21 cellular contexts compared by ENCODE assay signal in genomic region chr10:123529146-123529760, GRCh38.
A peak's percentile ranks its signal among the peaks of the same experiment; 100 is the strongest.
DNase-seq lines count a peak whose midpoint lies in the region; ATAC-seq, FAIRE-seq and TF ChIP-seq lines count a peak whose summit lies in the region.
"Had no signal": no experiment of that assay in that cellular context is flagged by ENCODE, and none has a peak within 500 bp of the region (broad histone marks: within the 10 kb centered on the region; RNA-seq: fewer than 3 reads in every experiment).

No MANE protein-coding gene starts in this region.

- no peaks in the 10 kb centered on the region for H4K20me1 ChIP-seq in BLaER1
- H4K20me1 ChIP-seq in BLaER1 treated with 17β-estradiol and CSF1 and Interleukin-3, amounts not matched to agents 10 nM and 100 nM = no peaks in the 10 kb centered on the region

- H3K27ac Mint-ChIP-seq in endodermal cell (no peak overlapping the region), type B pancreatic cell (no peak overlapping the region), HFFc6 (no peak overlapping the region)
- H3K27ac Mint-ChIP-seq: CD8-positive, alpha-beta T cell; IgD-negative memory B cell had no signal

- H3K9me3 ChIP-seq in BLaER1 (peaks cover 44% of the 10 kb centered on the region), endodermal cell (ENCODE audit: control insufficient read depth, low read length) (no peaks in the 10 kb centered on the region), kidney (ENCODE audit: control insufficient read depth in 1 of 2, low read length in 2 of 2) (peaks cover 0 to 5% of the 10 kb centered on the region in 2 donors)
- peaks cover 15 to 66% (median 47%) of the 10 kb centered on the region in 11 experiments for H3K9me3 ChIP-seq in BLaER1 treated with 17β-estradiol and CSF1 and Interleukin-3, amounts not matched to agents 10 nM and 100 nM (replicated peaks in 1 of 11)

- H3K27me3 ChIP-seq in BLaER1 (no peaks in the 10 kb centered on the region), endodermal cell (ENCODE audit: control insufficient read depth, insufficient read depth, low read length, poor library complexity, severe bottlenecking) (no peaks in the 10 kb centered on the region)
- H3K27me3 ChIP-seq in BLaER1 treated with 17β-estradiol and CSF1 and Interleukin-3, amounts not matched to agents 10 nM and 100 nM = no peaks in the 10 kb centered on the region

- peak overlapping the region; percentile 96 for H3K4me2 ChIP-seq in BLaER1
- peak overlapping the region in 9 of 11 experiments; percentile 6 to 98 (median 39); a peak in 14 of 22 replicates for H3K4me2 ChIP-seq in BLaER1 treated with 17β-estradiol and CSF1 and Interleukin-3, amounts not matched to agents 10 nM and 100 nM

- no peaks in the 10 kb centered on the region for H3K27me3 Mint-ChIP-seq in endodermal cell (ENCODE audit: insufficient read depth)
- H3K27me3 Mint-ChIP-seq in type B pancreatic cell = peaks cover 44% of the 10 kb centered on the region
- H3K27me3 Mint-ChIP-seq in HFFc6 (ENCODE audit: insufficient read depth) = no peaks in the 10 kb centered on the region
- H3K27me3 Mint-ChIP-seq: IgD-negative memory B cell had no signal

- H3K9ac ChIP-seq in BLaER1 (no peak overlapping the region), endodermal cell (ENCODE audit: extremely low read depth, low read length, poor library complexity, severe bottlenecking) (no peak overlapping the region), kidney (ENCODE audit: low read length in 2 of 2) (no peak overlapping the region)
- no peak overlapping the region for H3K9ac ChIP-seq in BLaER1 treated with 17β-estradiol and CSF1 and Interleukin-3, amounts not matched to agents 10 nM and 100 nM

- DNase-seq in endodermal cell (peak; percentile 38), type B pancreatic cell (ENCODE audit: extremely low spot score, unreplicated experiment) (peak; percentile 61), kidney (no peak), HFFc6 (no peak)
- DNase-seq: DMS153, NCI-H1694, NCI-H2081, NCI-H2171, NCI-H345, NCI-H524, NCI-H774 had no signal

- no peak for ATAC-seq in GM19463 (IDR thresholded peaks at IDR 0.05; ENCODE audit: unreplicated experiment)
- ATAC-seq: CD8-positive, alpha-beta T cell; Right ventricle myocardium inferior had no signal

- peaks cover 19% of the 10 kb centered on the region for H3K36me3 ChIP-seq in BLaER1
- H3K36me3 ChIP-seq in BLaER1 treated with 17β-estradiol and CSF1 and Interleukin-3, amounts not matched to agents 10 nM and 100 nM = peaks cover 0 to 16% (median 5%) of the 10 kb centered on the region in 11 experiments; a peak in 7 of 22 replicates
- H3K36me3 ChIP-seq in endodermal cell (ENCODE audit: control insufficient read depth, insufficient read depth, low read length) = no peaks in the 10 kb centered on the region
- H3K36me3 ChIP-seq in kidney (ENCODE audit: control insufficient read depth in 1 of 2, insufficient read depth in 2 of 2, low read length in 2 of 2) = no peaks in the 10 kb centered on the region

- H3K27ac ChIP-seq in BLaER1 (peak overlapping the region; percentile 98), endodermal cell (ENCODE audit: low read depth, low read length) (no peak overlapping the region), kidney (ENCODE audit: low read depth in 2 of 2, low read length in 2 of 2) (no peak overlapping the region)
- H3K27ac ChIP-seq in BLaER1 treated with 17β-estradiol and CSF1 and Interleukin-3, amounts not matched to agents 10 nM and 100 nM = peak overlapping the region in 6 of 11 experiments; percentile 4 to 34 (median 22); a peak in 4 of 22 replicates

- TF ChIP-seq CTCF in endodermal cell (conservative IDR thresholded peaks at IDR 0.05) (no peak), type B pancreatic cell (conservative IDR thresholded peaks at IDR 0.05) (no peak), kidney (IDR thresholded peaks at IDR 0.05; ENCODE audit: borderline replicate concordance, extremely low read depth, insufficient read depth) (no peak), HFFc6 (IDR thresholded peaks at IDR 0.05) (no peak)

- H3K4me3 Mint-ChIP-seq in endodermal cell = no peak overlapping the region
- no peak overlapping the region for H3K4me3 Mint-ChIP-seq in type B pancreatic cell
- H3K4me3 Mint-ChIP-seq in HFFc6 = no peak overlapping the region
- H3K4me3 Mint-ChIP-seq: CD8-positive, alpha-beta T cell; IgD-negative memory B cell had no signal

- 83 to 85% methylated on average over 9 to 10 of the region's 10 CpGs for WGBS in endodermal cell (ENCODE audit: insufficient coverage in 1 of 2, insufficient read length in 1 of 2), 2 experiments

- H3K4me1 Mint-ChIP-seq in endodermal cell (no peaks in the 10 kb centered on the region), type B pancreatic cell (ENCODE audit: unreplicated experiment) (no peaks in the 10 kb centered on the region), HFFc6 (ENCODE audit: low read depth) (no peaks in the 10 kb centered on the region)
- H3K4me1 Mint-ChIP-seq: IgD-negative memory B cell had no signal

- H3K4me1 ChIP-seq in BLaER1 = peaks cover 73% of the 10 kb centered on the region
- H3K4me1 ChIP-seq in BLaER1 treated with 17β-estradiol and CSF1 and Interleukin-3, amounts not matched to agents 10 nM and 100 nM = peaks cover 28 to 72% (median 63%) of the 10 kb centered on the region in 10 experiments
- H3K4me1 ChIP-seq in endodermal cell (ENCODE audit: control insufficient read depth, insufficient read depth, low read length) = no peaks in the 10 kb centered on the region
- no peaks in the 10 kb centered on the region for H3K4me1 ChIP-seq in kidney (ENCODE audit: control insufficient read depth in 1 of 2, insufficient read depth in 1 of 2, low read depth in 1 of 2, low read length in 2 of 2)

- no peaks in the 10 kb centered on the region for H3K36me3 Mint-ChIP-seq in endodermal cell (ENCODE audit: low read depth)
- H3K36me3 Mint-ChIP-seq in type B pancreatic cell = no peaks in the 10 kb centered on the region
- H3K36me3 Mint-ChIP-seq in HFFc6 (ENCODE audit: low read depth) = no peaks in the 10 kb centered on the region
- H3K36me3 Mint-ChIP-seq: CD8-positive, alpha-beta T cell; IgD-negative memory B cell had no signal

- H3K4me3 ChIP-seq in BLaER1 = no peak overlapping the region
- H3K4me3 ChIP-seq in BLaER1 treated with 17β-estradiol and CSF1 and Interleukin-3, amounts not matched to agents 10 nM and 100 nM = no peak overlapping the region
- no peak overlapping the region for H3K4me3 ChIP-seq in endodermal cell (ENCODE audit: low read length)
- no peak overlapping the region for H3K4me3 ChIP-seq in kidney (ENCODE audit: low read length in 2 of 2)

- intact Hi-C loops in kidney (cut with DNase I) = no loop called here

- FAIRE-seq in kidney (lab: Jason Lieb, UNC) = no peak
- FAIRE-seq: G401.6, GM12892, GM18507, RCC 7860 had no signal

- H3K9me3 Mint-ChIP-seq in endodermal cell = peaks cover 7% of the 10 kb centered on the region
- H3K9me3 Mint-ChIP-seq in type B pancreatic cell = peaks cover 9% of the 10 kb centered on the region
- H3K9me3 Mint-ChIP-seq in HFFc6 = peaks cover 16% of the 10 kb centered on the region

Comparison
In these comparisons a context has a peak if more than half of its experiments do, and no peak if none do; other contexts are left out.
1. H3K27ac ChIP-seq: peak in BLaER1 (single experiment) and BLaER1 treated with 17β-estradiol and CSF1 and Interleukin-3, amounts not matched to agents 10 nM and 100 nM (6 of 11); none in endodermal cell (single experiment) and kidney (0 of 2).
2. DNase-seq: peak in endodermal cell (single experiment) and type B pancreatic cell (single experiment); none in kidney (single experiment) and HFFc6 (single experiment).